8 cellular contexts compared by ENCODE assay signal in the genomic region with DNA sequence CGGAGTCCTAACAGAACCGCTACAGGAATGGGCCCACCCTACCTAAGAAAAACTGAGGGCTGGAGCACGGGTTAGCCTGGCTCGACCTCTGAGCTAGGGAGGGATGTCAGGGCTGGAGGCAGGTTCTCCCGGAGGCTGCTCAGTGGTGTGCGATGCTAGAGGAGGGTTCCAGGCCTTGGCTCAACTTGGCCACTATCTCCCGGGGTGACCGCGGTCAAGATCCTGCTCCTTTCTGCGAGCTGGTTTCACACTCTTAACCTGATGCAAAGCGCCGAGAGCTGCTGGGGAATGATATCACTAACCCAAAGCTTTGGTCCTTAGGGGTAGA. TPM values are rescaled to one million over a fixed set of nuclear protein-coding genes. Genes with fewer than 3 reads are reported as not detected.
DNase-seq lines count a peak whose midpoint lies in the region; ATAC-seq and TF ChIP-seq lines count a peak whose summit lies in the region.

No MANE protein-coding gene starts in this region.

- peak overlapping the region; percentile 97 for H3K4me3 ChIP-seq in MG63

- DNase-seq in NCI-H2227 (lab: John Stamatoyannopoulos, UW; ENCODE audit: unreplicated experiment) (peak; percentile 88), NCI-H2227 treated with DMSO at 0.1 percent for 48 hours (lab: John Stamatoyannopoulos, UW) (no peak), MG63 (no peak), endothelial cell (ENCODE audit: low spot score) (no peak), neural crest cell (ENCODE audit: low read depth, low spot score) (no peak), NCI-H82 treated with DMSO at 0.1 percent for 48 hours (lab: John Stamatoyannopoulos, UW; ENCODE audit: unreplicated experiment) (no peak), RKO (ENCODE audit: low spot score) (no peak)

- no peak for TF ChIP-seq CTCF in endothelial cell (IDR thresholded peaks at IDR 0.05; ENCODE audit: unreplicated experiment)
- TF ChIP-seq CTCF in neural crest cell (conservative IDR thresholded peaks at IDR 0.05), result no peak

- no peaks in the 10 kb centered on the region for H3K27me3 ChIP-seq in MG63

- H3K9me3 Mint-ChIP-seq in endothelial cell (ENCODE audit: unreplicated experiment), result no peaks in the 10 kb centered on the region
- H3K9me3 Mint-ChIP-seq in neural crest cell, result no peaks in the 10 kb centered on the region

- H3K4me1 Mint-ChIP-seq in endothelial cell (ENCODE audit: unreplicated experiment) (peaks cover 14% of the 10 kb centered on the region), neural crest cell (peaks cover 17% of the 10 kb centered on the region)

- H3K36me3 Mint-ChIP-seq in endothelial cell (ENCODE audit: low read depth, unreplicated experiment) (peaks cover 11% of the 10 kb centered on the region), neural crest cell (ENCODE audit: low read depth) (no peaks in the 10 kb centered on the region)

- H3K36me3 ChIP-seq in MG63, result peaks cover 25% of the 10 kb centered on the region

- H3K9me3 ChIP-seq in MG63, result no peaks in the 10 kb centered on the region

- H3K27ac Mint-ChIP-seq in endothelial cell (ENCODE audit: unreplicated experiment), result peak overlapping the region; percentile 100
- H3K27ac Mint-ChIP-seq in neural crest cell (ENCODE audit: unreplicated experiment), result peak overlapping the region; percentile 100

- H3K27me3 Mint-ChIP-seq in endothelial cell (ENCODE audit: unreplicated experiment) (peaks cover 16% of the 10 kb centered on the region), neural crest cell (ENCODE audit: low read depth) (no peaks in the 10 kb centered on the region)

- no peak for ATAC-seq in GM18520 (IDR thresholded peaks at IDR 0.05; ENCODE audit: unreplicated experiment)

- H3K4me3 Mint-ChIP-seq in endothelial cell (ENCODE audit: unreplicated experiment) (peak overlapping the region; percentile 100), neural crest cell (peak overlapping the region; percentile 100)

RNA-seq across cellular contexts. Expression of a gene that starts 0.3 kb away (rescaled TPM):
- total RNA-seq in MG63 (2014; rRNA removed; shearing (Covaris generic); ENCODE audit: low replicate concordance), result 150 and 267 TPM in 2 replicates
- 48.8 TPM for total RNA-seq in endothelial cell (ENCODE audit: unreplicated experiment)
- total RNA-seq in neural crest cell, result 63.9 and 66.8 TPM in 2 replicates

RNA-seq across cellular contexts. Expression of a gene that starts 58.9 kb away (rescaled TPM):
- 22.2 and 37.5 TPM in 2 replicates for total RNA-seq in MG63 (2014; rRNA removed; shearing (Covaris generic); ENCODE audit: low replicate concordance)
- total RNA-seq in endothelial cell (ENCODE audit: unreplicated experiment) (0.77 TPM), neural crest cell (1.2 TPM in 2 replicates)

Comparison
In these comparisons a context has a peak if more than half of its experiments do, and no peak if none do; other contexts are left out.
1. RNA of a gene that starts 58.9 kb away (total RNA-seq): 22.2 to 37.5 TPM in MG63; 1.2 TPM in neural crest cell and 0.77 TPM in endothelial cell (single experiment); every median in the first group is over 10 times any median in the second.